ENCODE assay signal across 1 cellular context in genomic region chr1:44721521-44722361, GRCh38.
TF ChIP-seq lines count a peak whose summit lies in the region.

No MANE protein-coding gene starts in this region.

TF ChIP-seq in endothelial cell of umbilical vein, 7 proteins besides CTCF, POLR2A, EP300 and RAD21:
- TF ChIP-seq EZH2 (IDR thresholded peaks at IDR 0.05; ENCODE audit: borderline replicate concordance, low read depth, low read length, severe bottlenecking) (no peak), POLR2AphosphoS5 (IDR thresholded peaks at IDR 0.05; ENCODE audit: insufficient read depth, low read depth, low read length) (peak; percentile 99), MYC (IDR thresholded peaks at IDR 0.05; ENCODE audit: low read depth, low read length) (no peak)
